11 cellular contexts compared by ENCODE assay signal in the genomic region with DNA sequence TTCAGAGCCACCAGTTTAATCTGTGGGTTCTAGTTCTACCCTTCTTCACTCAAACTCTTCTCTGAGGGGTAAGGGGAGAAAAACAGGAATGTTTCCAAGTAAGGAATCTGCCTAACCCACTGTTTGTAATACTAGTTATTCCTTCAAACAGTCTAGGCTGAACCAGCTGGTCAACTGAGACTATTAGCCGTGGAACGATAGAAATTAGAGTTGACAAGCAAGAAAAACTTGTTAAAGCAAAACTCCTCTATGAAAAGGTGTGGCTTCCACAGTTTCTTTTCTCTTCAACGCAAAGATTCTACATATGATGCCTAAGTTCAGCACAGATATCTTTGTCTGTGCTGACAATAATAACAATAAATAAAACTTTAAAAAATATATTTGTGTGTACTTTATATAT. TPM values are rescaled to one million over a fixed set of nuclear protein-coding genes. Genes with fewer than 3 reads are reported as not detected.
A peak's percentile ranks its signal among the peaks of the same experiment; 100 is the strongest.
DNase-seq lines count a peak whose midpoint lies in the region; ATAC-seq and TF ChIP-seq lines count a peak whose summit lies in the region.
"Had no signal": no experiment of that assay in that cellular context is flagged by ENCODE, and none has a peak within 500 bp of the region (broad histone marks: within the 10 kb centered on the region; RNA-seq: fewer than 3 reads in every experiment).

No MANE protein-coding gene starts in this region.

- DNase-seq in T47D (ENCODE audit: low read depth in 1 of 2, low spot score in 1 of 2) (peak; percentile 14 to 55), MCF 10A (ENCODE audit: unreplicated experiment) (no peak), epithelial cell of prostate (ENCODE audit: low read depth, low spot score) (peak; percentile 27), trophoblast cell (peak; percentile 49 to 82), AML-193 (lab: John Stamatoyannopoulos, UW) (no peak), foreskin fibroblast (no peak), heart right ventricle (no peak)
- DNase-seq: 8988T; CD4-positive, CD25-positive, alpha-beta regulatory T cell had no signal

- H2BK5ac ChIP-seq in trophoblast cell (ENCODE audit: low read depth, low read length, poor library complexity) = no peak overlapping the region

- H3K79me2 ChIP-seq in trophoblast cell (ENCODE audit: control insufficient read depth, insufficient read depth, low read length, poor library complexity) = no peaks in the 10 kb centered on the region

- H3K4me3 Mint-ChIP-seq in MCF 10A (ENCODE audit: unreplicated experiment) = no peak overlapping the region
- H3K4me3 Mint-ChIP-seq: CD4-positive, CD25-positive, alpha-beta regulatory T cell had no signal

- no peak overlapping the region for H3K23ac ChIP-seq in trophoblast cell (ENCODE audit: low read length)

- no peak overlapping the region for H3K14ac ChIP-seq in trophoblast cell (ENCODE audit: low read length)

- POLR2A ChIA-PET in MCF 10A (lab: Yijun Ruan, JAX) = interaction anchor here (1.0 to 1.2 kb wide), 2 partner anchors 10 to 12 kb away, joined by 6 read pairs; a partner anchor contains a TSS

- no peak overlapping the region for H4K8ac ChIP-seq in trophoblast cell (ENCODE audit: low read depth, low read length)

- H3K27me3 ChIP-seq in trophoblast cell (ENCODE audit: insufficient read depth, low read length) (no peaks in the 10 kb centered on the region), heart right ventricle (no peaks in the 10 kb centered on the region)
- H3K27me3 ChIP-seq: BLaER1 treated with 17β-estradiol and CSF1 and Interleukin-3, amounts not matched to agents 10 nM and 100 nM had no signal

- no peak overlapping the region for H4K91ac ChIP-seq in trophoblast cell (ENCODE audit: low read depth, low read length)

- H3K4me1 ChIP-seq in trophoblast cell (ENCODE audit: control insufficient read depth in 1 of 2, insufficient read depth in 2 of 2, low read length in 2 of 2) (no peaks in the 10 kb centered on the region), heart right ventricle (peaks cover 0 to under 1% (median 0%) of the 10 kb centered on the region in 9 donors)
- H3K4me1 ChIP-seq: HAP-1 had no signal

- no peaks in the 10 kb centered on the region for H3K79me1 ChIP-seq in trophoblast cell (ENCODE audit: low read length)

- no CpG with 5 or more reads among the region's 3 CpGs for WGBS in trophoblast cell (ENCODE audit: extremely low coverage, insufficient coverage, insufficient read length)
- 79 to 90% methylated on average over 3 of the region's 3 CpGs for WGBS in heart right ventricle, 2 donors

- H3K9me3 Mint-ChIP-seq in MCF 10A (ENCODE audit: unreplicated experiment) = no peaks in the 10 kb centered on the region
- H3K9me3 Mint-ChIP-seq: CD4-positive, CD25-positive, alpha-beta regulatory T cell had no signal

- BruUV-seq in MCF 10A (replicated peaks; lab: Mats Ljungman, UMichigan) = no TSS peak

- H3K4me2 ChIP-seq in trophoblast cell (ENCODE audit: low read length) = no peak overlapping the region
- H3K4me2 ChIP-seq: BLaER1 treated with 17β-estradiol and CSF1 and Interleukin-3, amounts not matched to agents 10 nM and 100 nM had no signal

- no peak for ATAC-seq in heart right ventricle

- in situ Hi-C loops in T47D (cut with HindIII; ENCODE audit: low pct_unique_long_range_greater_than_20kb, low sequenced_read_pairs) = no loop called here

- peaks cover 16% of the 10 kb centered on the region for H3K4me1 Mint-ChIP-seq in MCF 10A (ENCODE audit: insufficient read depth, unreplicated experiment)

- no peak overlapping the region for H3K18ac ChIP-seq in trophoblast cell (ENCODE audit: low read length)

- H3K36me3 ChIP-seq in trophoblast cell (ENCODE audit: control insufficient read depth in 1 of 2, insufficient read depth in 2 of 2, low read length in 2 of 2) (no peaks in the 10 kb centered on the region), heart right ventricle (no peaks in the 10 kb centered on the region)
- H3K36me3 ChIP-seq: BLaER1 treated with 17β-estradiol and CSF1 and Interleukin-3, amounts not matched to agents 10 nM and 100 nM; HAP-1 had no signal

- no peak overlapping the region for H2BK12ac ChIP-seq in trophoblast cell (ENCODE audit: low read length)

- no peak overlapping the region for H3K9ac ChIP-seq in trophoblast cell (ENCODE audit: low read length)
- H3K9ac ChIP-seq: BLaER1 treated with 17β-estradiol and CSF1 and Interleukin-3, amounts not matched to agents 10 nM and 100 nM had no signal

- no peak overlapping the region for H2BK120ac ChIP-seq in trophoblast cell (ENCODE audit: insufficient read depth, low read length, poor library complexity)

- H2AK5ac ChIP-seq in trophoblast cell (ENCODE audit: low read length) = no peak overlapping the region

- no peaks in the 10 kb centered on the region for H3K36me3 Mint-ChIP-seq in MCF 10A (ENCODE audit: insufficient read depth, unreplicated experiment)

- no peak overlapping the region for H4K12ac ChIP-seq in trophoblast cell (ENCODE audit: low read depth, low read length)

- TF ChIP-seq CTCF in MCF 10A (IDR thresholded peaks at IDR 0.05; ENCODE audit: unreplicated experiment) = no peak
- TF ChIP-seq CTCF in foreskin fibroblast (IDR thresholded peaks at IDR 0.05; ENCODE audit: low read depth, low read length) = no peak
- no peak for TF ChIP-seq CTCF in heart right ventricle (IDR thresholded peaks at IDR 0.05)

- H3K9me3 ChIP-seq in trophoblast cell (ENCODE audit: insufficient read depth, low read depth, low read length) (no peaks in the 10 kb centered on the region), heart right ventricle (no peaks in the 10 kb centered on the region)
- H3K9me3 ChIP-seq: BLaER1 treated with 17β-estradiol and CSF1 and Interleukin-3, amounts not matched to agents 10 nM and 100 nM; HAP-1 had no signal

- H3K4me3 ChIP-seq in trophoblast cell (ENCODE audit: low read depth, low read length) (no peak overlapping the region), foreskin fibroblast (ENCODE audit: low read depth in 1 of 2, low read length in 2 of 2) (no peak overlapping the region), heart right ventricle (no peak overlapping the region)
- H3K4me3 ChIP-seq: BLaER1 treated with 17β-estradiol and CSF1 and Interleukin-3, amounts not matched to agents 10 nM and 100 nM; HAP-1 had no signal

- intact Hi-C loops in MCF 10A (cut with micrococcal nuclease) (no loop called here), heart right ventricle (cut with DNase I) (no loop called here)

- CTCF ChIA-PET in MCF 10A (lab: Yijun Ruan, JAX) = interaction anchor here (1.9 kb wide), 1 partner anchor 8 kb away, joined by 5 read pairs; no protein-coding TSS in a partner anchor

- H3K4ac ChIP-seq in trophoblast cell (ENCODE audit: low read depth, low read length) = no peak overlapping the region

- no peak overlapping the region for H2AFZ ChIP-seq in trophoblast cell (ENCODE audit: insufficient read depth, low read length, poor library complexity)

- no peak overlapping the region for H3K27ac Mint-ChIP-seq in MCF 10A (ENCODE audit: low read depth, unreplicated experiment)
- H3K27ac Mint-ChIP-seq: CD4-positive, CD25-positive, alpha-beta regulatory T cell had no signal

- H3K27me3 Mint-ChIP-seq in MCF 10A (ENCODE audit: insufficient read depth, unreplicated experiment) = no peaks in the 10 kb centered on the region

- H3K27ac ChIP-seq in epithelial cell of prostate (peak overlapping the region; percentile 28), trophoblast cell (ENCODE audit: low read depth, low read length) (no peak overlapping the region), heart right ventricle (no peak overlapping the region)
- H3K27ac ChIP-seq: BLaER1 treated with 17β-estradiol and CSF1 and Interleukin-3, amounts not matched to agents 10 nM and 100 nM had no signal

RNA-seq across cellular contexts. Expression of a gene that starts 11.5 kb away (rescaled TPM):
- total RNA-seq in MCF 10A (2022) (1.4 and 1.8 TPM in 2 replicates), heart right ventricle (100 to 1,000 TPM in 1 of 10 donors, 10 to 100 TPM in 9; 45.9 to 108 (median 61.1) TPM)
- 3.0 and 3.2 TPM in 2 replicates for polyA plus RNA-seq in trophoblast cell (2013)
- 10 to 100 TPM in 1 of 2 donors, 1 to 10 TPM in 1; 7.2 to 13.7 TPM for polyA plus RNA-seq in heart right ventricle

Comparison
In these comparisons a context has a peak if more than half of its experiments do, and no peak if none do; other contexts are left out.
1. DNase-seq: peak in T47D (2 of 2), epithelial cell of prostate (single experiment) and trophoblast cell (2 of 2); none in MCF 10A (single experiment), AML-193 (0 of 2), foreskin fibroblast (0 of 2) and heart right ventricle (0 of 2).
2. RNA of a gene that starts 11.5 kb away (total RNA-seq): 45.9 to 108 TPM in heart right ventricle; 1.4 to 1.8 TPM in MCF 10A; every median in the first group is over 10 times any median in the second.